ENCODE assay signal across 1 cellular context in the genomic region with DNA sequence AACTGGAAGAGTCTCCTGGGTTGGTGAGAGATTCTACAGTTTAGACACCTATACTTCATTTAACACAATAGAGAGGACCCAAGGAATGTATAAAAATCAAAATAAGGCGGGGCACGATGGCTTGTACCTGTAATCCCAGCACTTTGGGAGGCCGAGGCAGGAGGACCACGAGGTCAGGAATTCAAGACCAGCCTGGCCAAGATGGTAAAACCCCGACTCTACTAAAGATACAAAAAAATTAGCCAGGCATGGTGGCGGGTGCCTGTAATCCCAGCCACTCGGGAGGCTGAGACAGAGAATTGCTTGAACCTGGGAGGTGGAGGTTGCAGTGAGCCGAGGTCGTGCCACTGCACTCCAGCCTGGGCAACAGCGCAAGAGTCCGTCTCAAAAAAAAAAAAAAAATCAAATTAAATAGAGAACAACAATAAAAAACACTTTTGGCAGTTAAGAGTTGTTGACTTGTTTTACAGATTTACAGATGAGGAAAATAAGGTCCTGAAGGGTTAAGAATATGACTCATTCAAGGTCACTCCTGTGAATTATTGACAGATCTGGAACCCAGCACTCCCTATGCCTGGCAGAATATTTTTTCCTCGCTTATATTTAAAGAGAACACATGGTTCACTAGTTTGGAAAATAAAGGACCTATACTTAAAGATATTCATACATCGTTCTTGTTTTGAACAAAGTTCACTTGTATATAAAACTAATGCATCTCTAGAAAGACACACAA.
TF ChIP-seq lines count a peak whose summit lies in the region.

No MANE protein-coding gene starts in this region.

TF ChIP-seq in WTC11, 78 proteins besides CTCF, POLR2A, EP300 and RAD21 (continued from another document):
- TF ChIP-seq, protein P1, sequence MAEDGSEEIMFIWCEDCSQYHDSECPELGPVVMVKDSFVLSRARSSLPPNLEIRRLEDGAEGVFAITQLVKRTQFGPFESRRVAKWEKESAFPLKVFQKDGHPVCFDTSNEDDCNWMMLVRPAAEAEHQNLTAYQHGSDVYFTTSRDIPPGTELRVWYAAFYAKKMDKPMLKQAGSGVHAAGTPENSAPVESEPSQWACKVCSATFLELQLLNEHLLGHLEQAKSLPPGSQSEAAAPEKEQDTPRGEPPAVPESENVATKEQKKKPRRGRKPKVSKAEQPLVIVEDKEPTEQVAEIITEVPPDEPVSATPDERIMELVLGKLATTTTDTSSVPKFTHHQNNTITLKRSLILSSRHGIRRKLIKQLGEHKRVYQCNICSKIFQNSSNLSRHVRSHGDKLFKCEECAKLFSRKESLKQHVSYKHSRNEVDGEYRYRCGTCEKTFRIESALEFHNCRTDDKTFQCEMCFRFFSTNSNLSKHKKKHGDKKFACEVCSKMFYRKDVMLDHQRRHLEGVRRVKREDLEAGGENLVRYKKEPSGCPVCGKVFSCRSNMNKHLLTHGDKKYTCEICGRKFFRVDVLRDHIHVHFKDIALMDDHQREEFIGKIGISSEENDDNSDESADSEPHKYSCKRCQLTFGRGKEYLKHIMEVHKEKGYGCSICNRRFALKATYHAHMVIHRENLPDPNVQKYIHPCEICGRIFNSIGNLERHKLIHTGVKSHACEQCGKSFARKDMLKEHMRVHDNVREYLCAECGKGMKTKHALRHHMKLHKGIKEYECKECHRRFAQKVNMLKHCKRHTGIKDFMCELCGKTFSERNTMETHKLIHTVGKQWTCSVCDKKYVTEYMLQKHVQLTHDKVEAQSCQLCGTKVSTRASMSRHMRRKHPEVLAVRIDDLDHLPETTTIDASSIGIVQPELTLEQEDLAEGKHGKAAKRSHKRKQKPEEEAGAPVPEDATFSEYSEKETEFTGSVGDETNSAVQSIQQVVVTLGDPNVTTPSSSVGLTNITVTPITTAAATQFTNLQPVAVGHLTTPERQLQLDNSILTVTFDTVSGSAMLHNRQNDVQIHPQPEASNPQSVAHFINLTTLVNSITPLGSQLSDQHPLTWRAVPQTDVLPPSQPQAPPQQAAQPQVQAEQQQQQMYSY (CRISPR knock-in tag; IDR thresholded peaks at IDR 0.05) = no peak
- TF ChIP-seq, protein P2, sequence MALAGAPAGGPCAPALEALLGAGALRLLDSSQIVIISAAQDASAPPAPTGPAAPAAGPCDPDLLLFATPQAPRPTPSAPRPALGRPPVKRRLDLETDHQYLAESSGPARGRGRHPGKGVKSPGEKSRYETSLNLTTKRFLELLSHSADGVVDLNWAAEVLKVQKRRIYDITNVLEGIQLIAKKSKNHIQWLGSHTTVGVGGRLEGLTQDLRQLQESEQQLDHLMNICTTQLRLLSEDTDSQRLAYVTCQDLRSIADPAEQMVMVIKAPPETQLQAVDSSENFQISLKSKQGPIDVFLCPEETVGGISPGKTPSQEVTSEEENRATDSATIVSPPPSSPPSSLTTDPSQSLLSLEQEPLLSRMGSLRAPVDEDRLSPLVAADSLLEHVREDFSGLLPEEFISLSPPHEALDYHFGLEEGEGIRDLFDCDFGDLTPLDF (CRISPR knock-in tag; IDR thresholded peaks at IDR 0.05) = no peak
- TF ChIP-seq, protein P3, sequence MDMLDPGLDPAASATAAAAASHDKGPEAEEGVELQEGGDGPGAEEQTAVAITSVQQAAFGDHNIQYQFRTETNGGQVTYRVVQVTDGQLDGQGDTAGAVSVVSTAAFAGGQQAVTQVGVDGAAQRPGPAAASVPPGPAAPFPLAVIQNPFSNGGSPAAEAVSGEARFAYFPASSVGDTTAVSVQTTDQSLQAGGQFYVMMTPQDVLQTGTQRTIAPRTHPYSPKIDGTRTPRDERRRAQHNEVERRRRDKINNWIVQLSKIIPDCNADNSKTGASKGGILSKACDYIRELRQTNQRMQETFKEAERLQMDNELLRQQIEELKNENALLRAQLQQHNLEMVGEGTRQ (CRISPR knock-in tag; IDR thresholded peaks at IDR 0.05) = no peak
- TF ChIP-seq, protein P4, sequence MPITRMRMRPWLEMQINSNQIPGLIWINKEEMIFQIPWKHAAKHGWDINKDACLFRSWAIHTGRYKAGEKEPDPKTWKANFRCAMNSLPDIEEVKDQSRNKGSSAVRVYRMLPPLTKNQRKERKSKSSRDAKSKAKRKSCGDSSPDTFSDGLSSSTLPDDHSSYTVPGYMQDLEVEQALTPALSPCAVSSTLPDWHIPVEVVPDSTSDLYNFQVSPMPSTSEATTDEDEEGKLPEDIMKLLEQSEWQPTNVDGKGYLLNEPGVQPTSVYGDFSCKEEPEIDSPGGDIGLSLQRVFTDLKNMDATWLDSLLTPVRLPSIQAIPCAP (CRISPR knock-in tag; IDR thresholded peaks at IDR 0.05) = no peak
- TF ChIP-seq NR1H2 (CRISPR knock-in tag; IDR thresholded peaks at IDR 0.05) (no peak), ETV6 (CRISPR knock-in tag; IDR thresholded peaks at IDR 0.05) (no peak)
